In the genomic region with DNA sequence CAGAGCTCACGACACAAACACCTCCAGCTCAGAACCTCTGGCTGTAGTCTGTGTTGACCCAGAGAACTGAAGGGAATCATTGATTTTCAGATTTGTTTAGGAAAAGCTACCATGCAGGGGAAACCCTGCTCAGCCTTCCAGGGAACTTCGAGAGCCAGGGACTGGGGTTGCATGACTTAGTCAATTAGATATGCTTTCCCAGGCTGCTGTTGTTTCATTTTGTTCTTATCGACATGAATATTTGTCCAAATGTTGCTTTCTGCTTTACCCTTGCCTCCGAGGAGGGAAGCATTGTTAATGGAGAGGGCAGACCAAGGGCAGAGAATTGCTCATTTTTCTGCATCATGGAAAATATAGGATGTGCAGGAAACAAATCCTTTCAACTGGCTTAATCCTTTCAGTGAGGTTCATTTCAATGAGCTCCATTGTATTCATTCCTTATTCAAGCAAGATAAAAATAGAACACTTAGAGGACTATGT, we compare ENCODE assay signal across 2 cellular contexts.
TF ChIP-seq lines count a peak whose summit lies in the region.

No MANE protein-coding gene starts in this region.

TF ChIP-seq in SK-N-SH, 30 proteins besides CTCF, POLR2A, EP300 and RAD21 (continued from another document):
- TF ChIP-seq, protein P1, sequence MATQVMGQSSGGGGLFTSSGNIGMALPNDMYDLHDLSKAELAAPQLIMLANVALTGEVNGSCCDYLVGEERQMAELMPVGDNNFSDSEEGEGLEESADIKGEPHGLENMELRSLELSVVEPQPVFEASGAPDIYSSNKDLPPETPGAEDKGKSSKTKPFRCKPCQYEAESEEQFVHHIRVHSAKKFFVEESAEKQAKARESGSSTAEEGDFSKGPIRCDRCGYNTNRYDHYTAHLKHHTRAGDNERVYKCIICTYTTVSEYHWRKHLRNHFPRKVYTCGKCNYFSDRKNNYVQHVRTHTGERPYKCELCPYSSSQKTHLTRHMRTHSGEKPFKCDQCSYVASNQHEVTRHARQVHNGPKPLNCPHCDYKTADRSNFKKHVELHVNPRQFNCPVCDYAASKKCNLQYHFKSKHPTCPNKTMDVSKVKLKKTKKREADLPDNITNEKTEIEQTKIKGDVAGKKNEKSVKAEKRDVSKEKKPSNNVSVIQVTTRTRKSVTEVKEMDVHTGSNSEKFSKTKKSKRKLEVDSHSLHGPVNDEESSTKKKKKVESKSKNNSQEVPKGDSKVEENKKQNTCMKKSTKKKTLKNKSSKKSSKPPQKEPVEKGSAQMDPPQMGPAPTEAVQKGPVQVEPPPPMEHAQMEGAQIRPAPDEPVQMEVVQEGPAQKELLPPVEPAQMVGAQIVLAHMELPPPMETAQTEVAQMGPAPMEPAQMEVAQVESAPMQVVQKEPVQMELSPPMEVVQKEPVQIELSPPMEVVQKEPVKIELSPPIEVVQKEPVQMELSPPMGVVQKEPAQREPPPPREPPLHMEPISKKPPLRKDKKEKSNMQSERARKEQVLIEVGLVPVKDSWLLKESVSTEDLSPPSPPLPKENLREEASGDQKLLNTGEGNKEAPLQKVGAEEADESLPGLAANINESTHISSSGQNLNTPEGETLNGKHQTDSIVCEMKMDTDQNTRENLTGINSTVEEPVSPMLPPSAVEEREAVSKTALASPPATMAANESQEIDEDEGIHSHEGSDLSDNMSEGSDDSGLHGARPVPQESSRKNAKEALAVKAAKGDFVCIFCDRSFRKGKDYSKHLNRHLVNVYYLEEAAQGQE (IDR thresholded peaks at IDR 0.05; ENCODE audit: low read depth, low read length): no peak
- TF ChIP-seq YY1 (IDR thresholded peaks at IDR 0.05; ENCODE audit: low read depth): no peak
- TF ChIP-seq, protein P2, sequence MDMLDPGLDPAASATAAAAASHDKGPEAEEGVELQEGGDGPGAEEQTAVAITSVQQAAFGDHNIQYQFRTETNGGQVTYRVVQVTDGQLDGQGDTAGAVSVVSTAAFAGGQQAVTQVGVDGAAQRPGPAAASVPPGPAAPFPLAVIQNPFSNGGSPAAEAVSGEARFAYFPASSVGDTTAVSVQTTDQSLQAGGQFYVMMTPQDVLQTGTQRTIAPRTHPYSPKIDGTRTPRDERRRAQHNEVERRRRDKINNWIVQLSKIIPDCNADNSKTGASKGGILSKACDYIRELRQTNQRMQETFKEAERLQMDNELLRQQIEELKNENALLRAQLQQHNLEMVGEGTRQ (IDR thresholded peaks at IDR 0.05; ENCODE audit: borderline replicate concordance, low read depth, low read length): no peak
- TF ChIP-seq NFIC (IDR thresholded peaks at IDR 0.05; ENCODE audit: borderline replicate concordance): no peak
- TF ChIP-seq CHD2 (IDR thresholded peaks at IDR 0.05; ENCODE audit: low read length, partially characterized antibody): no peak
- TF ChIP-seq SIN3A (IDR thresholded peaks at IDR 0.05; ENCODE audit: borderline replicate concordance, low read depth, low read length): no peak
- TF ChIP-seq RXRA (IDR thresholded peaks at IDR 0.05; ENCODE audit: borderline replicate concordance, low read depth): no peak
- TF ChIP-seq MEF2A (IDR thresholded peaks at IDR 0.05; ENCODE audit: borderline replicate concordance, low read depth): no peak
- TF ChIP-seq NRF1 (IDR thresholded peaks at IDR 0.05; ENCODE audit: low read depth, low read length): no peak
- no peak for TF ChIP-seq ELF1 (IDR thresholded peaks at IDR 0.05)
- TF ChIP-seq, protein P3, sequence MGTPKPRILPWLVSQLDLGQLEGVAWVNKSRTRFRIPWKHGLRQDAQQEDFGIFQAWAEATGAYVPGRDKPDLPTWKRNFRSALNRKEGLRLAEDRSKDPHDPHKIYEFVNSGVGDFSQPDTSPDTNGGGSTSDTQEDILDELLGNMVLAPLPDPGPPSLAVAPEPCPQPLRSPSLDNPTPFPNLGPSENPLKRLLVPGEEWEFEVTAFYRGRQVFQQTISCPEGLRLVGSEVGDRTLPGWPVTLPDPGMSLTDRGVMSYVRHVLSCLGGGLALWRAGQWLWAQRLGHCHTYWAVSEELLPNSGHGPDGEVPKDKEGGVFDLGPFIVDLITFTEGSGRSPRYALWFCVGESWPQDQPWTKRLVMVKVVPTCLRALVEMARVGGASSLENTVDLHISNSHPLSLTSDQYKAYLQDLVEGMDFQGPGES (IDR thresholded peaks at IDR 0.05; ENCODE audit: low read depth, low read length): no peak
- TF ChIP-seq TAF1 (IDR thresholded peaks at IDR 0.05; ENCODE audit: borderline replicate concordance, low read depth, low read length): no peak
- no peak for TF ChIP-seq MXI1 (IDR thresholded peaks at IDR 0.05; ENCODE audit: low read depth, low read length)
- TF ChIP-seq POLR2AphosphoS5 (IDR thresholded peaks at IDR 0.05; ENCODE audit: low read depth, low read length): no peak

TF ChIP-seq in SK-N-SH treated with all-trans-retinoic acid at 6 μM for 48 hours, 23 proteins besides CTCF, POLR2A, EP300 and RAD21 (continued from another document):
- TF ChIP-seq TCF4 (CRISPR knock-in tag; IDR thresholded peaks at IDR 0.05; ENCODE audit: borderline replicate concordance) (no peak), ZNF8 (CRISPR knock-in tag; IDR thresholded peaks at IDR 0.05) (no peak)
TF ChIP-seq in SK-N-SH treated with all-trans-retinoic acid at 6 μM for 48 hours: peak in this region for 0.
